12 cellular contexts compared by ENCODE assay signal in genomic region chr14:92924247-92924646, GRCh38. TPM values are rescaled to one million over a fixed set of nuclear protein-coding genes. Genes with fewer than 3 reads are reported as not detected.
DNase-seq lines count a peak whose midpoint lies in the region; ATAC-seq and TF ChIP-seq lines count a peak whose summit lies in the region.
"Had no signal": no experiment of that assay in that cellular context is flagged by ENCODE, and none has a peak within 500 bp of the region (broad histone marks: within the 10 kb centered on the region; RNA-seq: fewer than 3 reads in every experiment).

No MANE protein-coding gene starts in this region.

- DNase-seq in H7: peak; percentile 84
- DNase-seq in T-helper 17 cell: no peak
- peak; percentile 11 for DNase-seq in mesendoderm
- no peak for DNase-seq in superior temporal gyrus (ENCODE audit: extremely low spot score)
- no peak for DNase-seq in endothelial cell (ENCODE audit: low spot score)
- DNase-seq in globus pallidus (ENCODE audit: low spot score): no peak
- DNase-seq: activated naive CD4-positive, alpha-beta T cell treated with Interleukin-2 at 50 U/mL for 16 hours; DND-41; immature natural killer cell had no signal

- H3K4me1 ChIP-seq in BLaER1 treated with 17β-estradiol and CSF1 and Interleukin-3, amounts not matched to agents 10 nM and 100 nM: peaks cover 7 to 16% (median 13%) of the 10 kb centered on the region in 10 experiments; a peak in 18 of 20 replicates
- peaks cover 2% of the 10 kb centered on the region for H3K4me1 ChIP-seq in mesendoderm (ENCODE audit: control insufficient read depth, low read depth, low read length)

- H3K4ac ChIP-seq in mesendoderm (ENCODE audit: low read depth, low read length): no peak overlapping the region

- H3K4me3 ChIP-seq in BLaER1 treated with 17β-estradiol and CSF1 and Interleukin-3, amounts not matched to agents 10 nM and 100 nM: no peak overlapping the region
- H3K4me3 ChIP-seq in H7 (ENCODE audit: insufficient read depth, low read depth, low read length) (no peak overlapping the region), mesendoderm (ENCODE audit: low read length) (no peak overlapping the region)
- H3K4me3 ChIP-seq: smooth muscle cell had no signal

- H3K4me1 Mint-ChIP-seq in T-helper 17 cell: peaks cover 2% of the 10 kb centered on the region
- H3K4me1 Mint-ChIP-seq in endothelial cell (ENCODE audit: unreplicated experiment): peaks cover 16% of the 10 kb centered on the region

- peak overlapping the region; percentile 26 to 81 (median 64); a peak in 20 of 22 replicates for H3K4me2 ChIP-seq in BLaER1 treated with 17β-estradiol and CSF1 and Interleukin-3, amounts not matched to agents 10 nM and 100 nM
- no peak overlapping the region for H3K4me2 ChIP-seq in mesendoderm (ENCODE audit: low read length)
- H3K4me2 ChIP-seq: smooth muscle cell had no signal

- no peaks in the 10 kb centered on the region for H3K79me1 ChIP-seq in mesendoderm (ENCODE audit: low read length)

- H4K20me1 ChIP-seq in BLaER1 treated with 17β-estradiol and CSF1 and Interleukin-3, amounts not matched to agents 10 nM and 100 nM: peaks cover 0 to 46% (median 0%) of the 10 kb centered on the region in 11 experiments; a peak in 5 of 22 replicates

- H4K8ac ChIP-seq in mesendoderm (ENCODE audit: low read depth, low read length): no peak overlapping the region

- no peak overlapping the region for H2BK120ac ChIP-seq in mesendoderm (ENCODE audit: low read depth, low read length)

- H3K36me3 ChIP-seq in BLaER1 treated with 17β-estradiol and CSF1 and Interleukin-3, amounts not matched to agents 10 nM and 100 nM: no peaks in the 10 kb centered on the region
- no peaks in the 10 kb centered on the region for H3K36me3 ChIP-seq in H7 (replicated peaks; ENCODE audit: control insufficient read depth, insufficient read depth, low read length)
- no peaks in the 10 kb centered on the region for H3K36me3 ChIP-seq in mesendoderm (ENCODE audit: control insufficient read depth, insufficient read depth, low read length)

- H2BK15ac ChIP-seq in mesendoderm (replicated peaks; ENCODE audit: low read depth): no peak overlapping the region

- peak overlapping the region; percentile 41 for H3K4me3 Mint-ChIP-seq in T-helper 17 cell
- no peak overlapping the region for H3K4me3 Mint-ChIP-seq in endothelial cell (ENCODE audit: unreplicated experiment)

- no CpG with 5 or more reads among the region's 5 CpGs for WGBS in mesendoderm (ENCODE audit: extremely low coverage, insufficient coverage, low lambda C conversion rate)

- no peaks in the 10 kb centered on the region for H3K9me3 Mint-ChIP-seq in endothelial cell (ENCODE audit: unreplicated experiment)
- H3K9me3 Mint-ChIP-seq: immature natural killer cell had no signal

- no peak overlapping the region for H3K18ac ChIP-seq in mesendoderm (ENCODE audit: low read length)

- no peak overlapping the region for H3K27ac Mint-ChIP-seq in T-helper 17 cell
- no peak overlapping the region for H3K27ac Mint-ChIP-seq in endothelial cell (ENCODE audit: unreplicated experiment)
- H3K27ac Mint-ChIP-seq: immature natural killer cell had no signal

- no peak overlapping the region for H3K27ac ChIP-seq in BLaER1 treated with 17β-estradiol and CSF1 and Interleukin-3, amounts not matched to agents 10 nM and 100 nM
- no peak overlapping the region for H3K27ac ChIP-seq in mesendoderm (ENCODE audit: low read depth, low read length)

- H3K27me3 Mint-ChIP-seq in T-helper 17 cell (peaks cover 37% of the 10 kb centered on the region), endothelial cell (ENCODE audit: unreplicated experiment) (peaks cover 12% of the 10 kb centered on the region)

- no peak overlapping the region for H3K9ac ChIP-seq in BLaER1 treated with 17β-estradiol and CSF1 and Interleukin-3, amounts not matched to agents 10 nM and 100 nM
- no peak overlapping the region for H3K9ac ChIP-seq in mesendoderm (ENCODE audit: low read length)

- no peak overlapping the region for H2BK5ac ChIP-seq in mesendoderm (ENCODE audit: low read length)

- no peak overlapping the region for H3K23ac ChIP-seq in mesendoderm (ENCODE audit: low read length)

- no peak for ATAC-seq in T-helper 17 cell
- ATAC-seq in GM21360 (IDR thresholded peaks at IDR 0.05; ENCODE audit: unreplicated experiment): no peak

- H3K79me2 ChIP-seq in mesendoderm (ENCODE audit: control insufficient read depth, insufficient read depth, low read length): no peaks in the 10 kb centered on the region

- H3K36me3 Mint-ChIP-seq in T-helper 17 cell (ENCODE audit: low read depth) (no peaks in the 10 kb centered on the region), endothelial cell (ENCODE audit: low read depth, unreplicated experiment) (no peaks in the 10 kb centered on the region)

- no peaks in the 10 kb centered on the region for H3K27me3 ChIP-seq in BLaER1 treated with 17β-estradiol and CSF1 and Interleukin-3, amounts not matched to agents 10 nM and 100 nM
- H3K27me3 ChIP-seq in H7 (ENCODE audit: control insufficient read depth, insufficient read depth, low read length) (peaks cover 2% of the 10 kb centered on the region), mesendoderm (ENCODE audit: insufficient read depth, low read length, poor library complexity) (no peaks in the 10 kb centered on the region)

- H2AK5ac ChIP-seq in mesendoderm (ENCODE audit: low read length): no peak overlapping the region

- peaks cover 0 to 9% (median 0%) of the 10 kb centered on the region in 11 experiments; a peak in 2 of 22 replicates for H3K9me3 ChIP-seq in BLaER1 treated with 17β-estradiol and CSF1 and Interleukin-3, amounts not matched to agents 10 nM and 100 nM (replicated peaks in 1 of 11)
- no peaks in the 10 kb centered on the region for H3K9me3 ChIP-seq in T-helper 17 cell (ENCODE audit: control insufficient read depth, low read length, poor library complexity, severe bottlenecking)

- TF ChIP-seq CTCF in endothelial cell (IDR thresholded peaks at IDR 0.05; ENCODE audit: unreplicated experiment): no peak

- H3K56ac ChIP-seq in mesendoderm (ENCODE audit: low read length): no peak overlapping the region

- no peak overlapping the region for H4K5ac ChIP-seq in mesendoderm (ENCODE audit: low read length)

RNA-seq across cellular contexts. Expression of gene CHGA, which starts 1.3 kb away (rescaled TPM):
- total RNA-seq in H7 (2014; rRNA removed; shearing (Covaris generic)): 13.0 and 20.6 TPM in 2 replicates
- total RNA-seq in T-helper 17 cell (not detected), endothelial cell (ENCODE audit: unreplicated experiment) (0.67 TPM)
- 7.9 TPM for polyA plus RNA-seq in mesendoderm (2013, experiment 1 of 2)
- 7.9 TPM for polyA plus RNA-seq in mesendoderm (2013, experiment 2 of 2)
- total RNA-seq: smooth muscle cell had no signal
- polyA plus RNA-seq: smooth muscle cell had no signal

Comparison
In these comparisons a context has a peak if more than half of its experiments do, and no peak if none do; other contexts are left out.
1. DNase-seq: peak in H7 (single experiment) and mesendoderm (single experiment); none in T-helper 17 cell (0 of 3), superior temporal gyrus (single experiment), endothelial cell (single experiment) and globus pallidus (single experiment).